ENCODE assay signal across 10 cellular contexts in genomic region chrX:128106630-128107029, GRCh38. TPM values are rescaled to one million over a fixed set of nuclear protein-coding genes. Genes with fewer than 3 reads are reported as not detected.
DNase-seq lines count a peak whose midpoint lies in the region; ATAC-seq and TF ChIP-seq lines count a peak whose summit lies in the region.
"Had no signal": no experiment of that assay in that cellular context is flagged by ENCODE, and none has a peak within 500 bp of the region (broad histone marks: within the 10 kb centered on the region; RNA-seq: fewer than 3 reads in every experiment).

No MANE protein-coding gene starts in this region.

- no peak for ATAC-seq in GM21825 (IDR thresholded peaks at IDR 0.05; ENCODE audit: unreplicated experiment)
- no peak for ATAC-seq in GM18861 (IDR thresholded peaks at IDR 0.05; ENCODE audit: unreplicated experiment)

- H3K4me1 Mint-ChIP-seq in progenitor cell of endocrine pancreas (ENCODE audit: low read depth): no peaks in the 10 kb centered on the region

- peak; percentile 12 for DNase-seq in DMS153 treated with DMSO at 0.1 percent for 48 hours (lab: John Stamatoyannopoulos, UW; ENCODE audit: unreplicated experiment)
- no peak for DNase-seq in DMS153 (lab: John Stamatoyannopoulos, UW)
- DNase-seq in NCI-H2081 treated with DMSO at 0.1 percent for 48 hours (lab: John Stamatoyannopoulos, UW): peak; percentile 6
- peak; percentile 0 for DNase-seq in cerebellar cortex (ENCODE audit: low spot score)
- no peak for DNase-seq in progenitor cell of endocrine pancreas (ENCODE audit: low spot score, unreplicated experiment)
- no peak for DNase-seq in KG1 (lab: John Stamatoyannopoulos, UW)
- DNase-seq: activated CD4-positive, alpha-beta T cell treated with anti-CD3 and anti-CD28 coated beads, Interleukin-2, amount 50 U/mL, for 48 hours had no signal

- TF ChIP-seq CTCF in progenitor cell of endocrine pancreas (IDR thresholded peaks at IDR 0.05; ENCODE audit: unreplicated experiment): peak; percentile 55

- H3K9me3 Mint-ChIP-seq in progenitor cell of endocrine pancreas (ENCODE audit: low read depth): peaks cover 25% of the 10 kb centered on the region

- H3K36me3 Mint-ChIP-seq in progenitor cell of endocrine pancreas (ENCODE audit: insufficient read depth): peaks cover 1% of the 10 kb centered on the region

- H3K27ac Mint-ChIP-seq in progenitor cell of endocrine pancreas: no peak overlapping the region

- H3K27me3 Mint-ChIP-seq in progenitor cell of endocrine pancreas: no peaks in the 10 kb centered on the region

- H3K4me3 Mint-ChIP-seq in progenitor cell of endocrine pancreas (ENCODE audit: low read depth): no peak overlapping the region

RNA-seq across cellular contexts. Expression of gene ACTRT1, which starts 54.4 kb away (rescaled TPM):
- not detected in 2 replicates for total RNA-seq in progenitor cell of endocrine pancreas
- total RNA-seq: thoracic aorta had no signal

Comparison
In these comparisons a context has a peak if more than half of its experiments do, and no peak if none do; other contexts are left out.
1. DNase-seq: peak in DMS153 treated with DMSO at 0.1 percent for 48 hours (single experiment), NCI-H2081 treated with DMSO at 0.1 percent for 48 hours (single experiment) and cerebellar cortex (single experiment); none in DMS153 (single experiment), progenitor cell of endocrine pancreas (single experiment) and KG1 (single experiment).